9 cellular contexts compared by ENCODE assay signal in genomic region chr10:4652111-4653010, GRCh38.
DNase-seq lines count a peak whose midpoint lies in the region; ATAC-seq and TF ChIP-seq lines count a peak whose summit lies in the region.
"Had no signal": no experiment of that assay in that cellular context is flagged by ENCODE, and none has a peak within 500 bp of the region (broad histone marks: within the 10 kb centered on the region; RNA-seq: fewer than 3 reads in every experiment).

No MANE protein-coding gene starts in this region.

- H3K4me3 ChIP-seq in choroid plexus epithelial cell (ENCODE audit: low read depth, low read length) (no peak overlapping the region), GM23248 (no peak overlapping the region)
- H3K4me3 ChIP-seq: HAP-1 had no signal

- TF ChIP-seq CTCF in choroid plexus epithelial cell (conservative IDR thresholded peaks at IDR 0.05; ENCODE audit: low read depth, low read length), result no peak

- H3K4me1 ChIP-seq in GM23248 (ENCODE audit: insufficient read depth), result peaks cover 15% of the 10 kb centered on the region

- H3K9me3 ChIP-seq in GM23248 (ENCODE audit: low read depth), result no peaks in the 10 kb centered on the region
- H3K9me3 ChIP-seq: HAP-1 had no signal

- no peaks in the 10 kb centered on the region for H3K9me2 ChIP-seq in GM23248 (ENCODE audit: insufficient read depth)

- in situ Hi-C loops in GM23248 (cut with MboI), result loop anchor here (25.0 kb wide), 2 partner anchors 840 to 1415 kb away; no protein-coding TSS in a partner anchor

- peak; percentile 62 for DNase-seq in activated naive CD4-positive, alpha-beta T cell treated with Interleukin-2 at 50 U/mL for 16 hours
- DNase-seq in activated naive CD4-positive, alpha-beta T cell (lab: John Stamatoyannopoulos, UW), result no peak
- DNase-seq in choroid plexus epithelial cell (ENCODE audit: low read depth) (peak; percentile 40), hypothalamus (lab: John Stamatoyannopoulos, UW) (no peak), GM23248 (no peak), GM19240 (ENCODE audit: insufficient read length, low spot score) (no peak)
- no peak for DNase-seq in stimulated activated naive B cell treated with anti-CD40 and anti-IgM and Interleukin-4, amounts not matched to agents 10 μg/mL and 1 μg/mL and 100 μg/mL, for 72 hours

- no peaks in the 10 kb centered on the region for H3K36me3 Mint-ChIP-seq in stimulated activated naive B cell treated with anti-CD40 and anti-IgM and Interleukin-4, amounts not matched to agents 10 μg/mL and 1 μg/mL and 100 μg/mL, for 72 hours

- H4K20me1 ChIP-seq in GM23248 (ENCODE audit: insufficient read depth), result no peaks in the 10 kb centered on the region

- peaks cover 12% of the 10 kb centered on the region; the same call in 1 of the 2 replicates for H3F3A ChIP-seq in GM23248 (ENCODE audit: insufficient read depth)

- H3K9ac ChIP-seq in GM23248, result no peak overlapping the region

- no peaks in the 10 kb centered on the region for H3K79me2 ChIP-seq in GM23248 (ENCODE audit: insufficient read depth)

- H2AFZ ChIP-seq in GM23248, result no peak overlapping the region

- H3K27ac ChIP-seq in GM23248, result no peak overlapping the region

- H3K4me1 Mint-ChIP-seq in stimulated activated naive B cell treated with anti-CD40 and anti-IgM and Interleukin-4, amounts not matched to agents 10 μg/mL and 1 μg/mL and 100 μg/mL, for 72 hours, result peaks cover 5 to 21% of the 10 kb centered on the region in 2 donors

- no peaks in the 10 kb centered on the region for H3K36me3 ChIP-seq in GM23248 (ENCODE audit: low read depth)
- H3K36me3 ChIP-seq: HAP-1 had no signal

- H3K27me3 ChIP-seq in GM23248 (replicated peaks; ENCODE audit: insufficient read depth), result no peaks in the 10 kb centered on the region

- H3K27me3 Mint-ChIP-seq in stimulated activated naive B cell treated with anti-CD40 and anti-IgM and Interleukin-4, amounts not matched to agents 10 μg/mL and 1 μg/mL and 100 μg/mL, for 72 hours, result no peaks in the 10 kb centered on the region

- WGBS in GM23248 (ENCODE audit: low coverage in 1 of 2, low lambda C conversion rate in 2 of 2, missing lambda C conversion rate in 2 of 2), 2 experiments, result 75 to 79% methylated on average over 8 of the region's 8 CpGs

- no peak overlapping the region for H3K4me2 ChIP-seq in GM23248 (ENCODE audit: unreplicated experiment)

- ATAC-seq in HG03460 (IDR thresholded peaks at IDR 0.05; ENCODE audit: unreplicated experiment), result peak; percentile 63
- peak; percentile 43 to 45 for ATAC-seq in stimulated activated naive B cell treated with anti-CD40 and anti-IgM and Interleukin-4, amounts not matched to agents 10 μg/mL and 1 μg/mL and 100 μg/mL, for 72 hours (replicated peaks)

- H3K27ac Mint-ChIP-seq in stimulated activated naive B cell treated with anti-CD40 and anti-IgM and Interleukin-4, amounts not matched to agents 10 μg/mL and 1 μg/mL and 100 μg/mL, for 72 hours, result peak overlapping the region; percentile 28

- H3K4me3 Mint-ChIP-seq in stimulated activated naive B cell treated with anti-CD40 and anti-IgM and Interleukin-4, amounts not matched to agents 10 μg/mL and 1 μg/mL and 100 μg/mL, for 72 hours, result no peak overlapping the region

- H3K9me3 Mint-ChIP-seq in stimulated activated naive B cell treated with anti-CD40 and anti-IgM and Interleukin-4, amounts not matched to agents 10 μg/mL and 1 μg/mL and 100 μg/mL, for 72 hours, result peaks cover 0 to 1% of the 10 kb centered on the region in 2 donors

Comparison
In these comparisons a context has a peak if more than half of its experiments do, and no peak if none do; other contexts are left out.
1. DNase-seq: peak in activated naive CD4-positive, alpha-beta T cell treated with Interleukin-2 at 50 U/mL for 16 hours (single experiment) and choroid plexus epithelial cell (single experiment); none in activated naive CD4-positive, alpha-beta T cell (0 of 4), stimulated activated naive B cell treated with anti-CD40 and anti-IgM and Interleukin-4, amounts not matched to agents 10 μg/mL and 1 μg/mL and 100 μg/mL, for 72 hours (single experiment), hypothalamus (0 of 51), GM23248 (single experiment) and GM19240 (single experiment).